In genomic region chr17:21272250-21272649, GRCh38 we compare ENCODE assay signal across 24 cellular contexts. TPM values are rescaled to one million over a fixed set of nuclear protein-coding genes. Genes with fewer than 3 reads are reported as not detected.
DNase-seq lines count a peak whose midpoint lies in the region; ATAC-seq, FAIRE-seq and TF ChIP-seq lines count a peak whose summit lies in the region.
"Had no signal": no experiment of that assay in that cellular context is flagged by ENCODE, and none has a peak within 500 bp of the region (broad histone marks: within the 10 kb centered on the region; RNA-seq: fewer than 3 reads in every experiment).

No MANE protein-coding gene starts in this region.

- H3K36me3 Mint-ChIP-seq in CD4-positive, alpha-beta T cell (ENCODE audit: low read depth): no peaks in the 10 kb centered on the region
- H3K36me3 Mint-ChIP-seq: CD4-positive, CD25-positive, alpha-beta regulatory T cell had no signal

- H3K4me1 ChIP-seq in BLaER1: peaks cover 71% of the 10 kb centered on the region
- H3K4me1 ChIP-seq in OCI-LY7 (ENCODE audit: insufficient read depth, low read length, poor library complexity, severe bottlenecking): peaks cover 59% of the 10 kb centered on the region
- H3K4me1 ChIP-seq in H1 (replicated peaks in 1 of 4; ENCODE audit: control insufficient read depth in 3 of 4, insufficient read depth in 4 of 4, low read length in 3 of 4): peaks cover 0 to 1% (median 0%) of the 10 kb centered on the region in 4 experiments; a peak in 3 of 7 replicates
- peaks cover 2 to 4% of the 10 kb centered on the region in 2 donors for H3K4me1 ChIP-seq in neuronal stem cell (ENCODE audit: control insufficient read depth in 2 of 2, insufficient read depth in 1 of 2, low read depth in 1 of 2, low read length in 2 of 2)

- POLR2A ChIA-PET in OCI-LY7 (lab: Charles Lee) (interaction anchor here (1.1 kb wide), 1 partner anchor 8 kb away, joined by 4 read pairs; no protein-coding TSS in a partner anchor), H1 (lab: Charles Lee; ENCODE audit: partially characterized antibody) (no interaction called here)
- POLR2A ChIA-PET in CD4-positive, alpha-beta T cell (lab: Charles Lee): no interaction called here

- H2BK5ac ChIP-seq in H1 (ENCODE audit: low read depth, low read length) (no peak overlapping the region), neuronal stem cell (ENCODE audit: low read length) (no peak overlapping the region)

- H4K20me1 ChIP-seq in BLaER1 (no peaks in the 10 kb centered on the region), OCI-LY7 (ENCODE audit: insufficient read depth, low read length) (no peaks in the 10 kb centered on the region), H1 (replicated peaks in 1 of 2; ENCODE audit: control insufficient read depth in 1 of 2, insufficient read depth in 2 of 2, low read length in 2 of 2) (no peaks in the 10 kb centered on the region)

- H3K27me3 ChIP-seq in BLaER1 (no peaks in the 10 kb centered on the region), H1 (replicated peaks in 1 of 4; ENCODE audit: control insufficient read depth in 3 of 4, extremely low read depth in 1 of 4, insufficient read depth in 3 of 4, low read length in 3 of 4) (peaks cover 3 to 22% (median 15%) of the 10 kb centered on the region in 4 experiments), neuronal stem cell (ENCODE audit: control insufficient read depth in 3 of 3, insufficient read depth in 3 of 3, low read depth in 1 of 3, low read length in 3 of 3) (peaks cover 2 to 42% (median 26%) of the 10 kb centered on the region in 3 experiments)
- no peaks in the 10 kb centered on the region for H3K27me3 ChIP-seq in CD4-positive, alpha-beta T cell (ENCODE audit: control insufficient read depth, insufficient read depth, low read length)

- H3K27ac ChIP-seq in BLaER1 (no peak overlapping the region), OCI-LY7 (ENCODE audit: low read depth, low read length, poor library complexity, severe bottlenecking) (no peak overlapping the region), H1 (ENCODE audit: low read depth, low read length) (no peak overlapping the region), neuronal stem cell (replicated peaks; ENCODE audit: low read length) (no peak overlapping the region)
- no peak overlapping the region for H3K27ac ChIP-seq in CD4-positive, alpha-beta T cell (ENCODE audit: low read depth, low read length)
- H3K27ac ChIP-seq: A549, C4-2B had no signal

- H3K4me3 Mint-ChIP-seq in CD4-positive, alpha-beta T cell: no peak overlapping the region
- H3K4me3 Mint-ChIP-seq: CD8-positive, alpha-beta memory T cell had no signal

- intact Hi-C loops in OCI-LY7 (cut with micrococcal nuclease; ENCODE audit: unreplicated experiment): no loop called here
- intact Hi-C loops in CD4-positive, alpha-beta T cell (cut with DNase I, micrococcal nuclease): no loop called here

- H3K18ac ChIP-seq in H1 (ENCODE audit: extremely low read depth, low read length) (no peak overlapping the region), neuronal stem cell (ENCODE audit: low read length) (no peak overlapping the region)

- H2AK5ac ChIP-seq in H1 (ENCODE audit: low read depth, low read length) (no peak overlapping the region), neuronal stem cell (ENCODE audit: low read depth, low read length) (peak overlapping the region; percentile 68)

- H3K27ac Mint-ChIP-seq in CD4-positive, alpha-beta T cell: no peak overlapping the region
- H3K27ac Mint-ChIP-seq: CD8-positive, alpha-beta memory T cell had no signal

- H3K79me2 ChIP-seq in OCI-LY7 (ENCODE audit: insufficient read depth, low read depth, low read length): no peaks in the 10 kb centered on the region
- H3K79me2 ChIP-seq in H1 (ENCODE audit: control insufficient read depth in 1 of 2, insufficient read depth in 2 of 2, low read length in 2 of 2): no peaks in the 10 kb centered on the region

- WGBS in H1 (ENCODE audit: extremely low coverage in 1 of 2, insufficient coverage in 1 of 2, insufficient read length in 1 of 2, insufficient replicate concordance in 2 of 2, low coverage in 1 of 2, low lambda C conversion rate in 2 of 2, missing lambda C conversion rate in 1 of 2), 2 experiments: 77% methylated on average over 3 of the region's 3 CpGs; no CpG with 5 or more reads in 1 of the 2 experiments
- WGBS in neuronal stem cell (ENCODE audit: extremely low coverage in 2 of 2, insufficient read length in 2 of 2, insufficient replicate concordance in 1 of 2), 2 donors: no CpG with 5 or more reads among the region's 3 CpGs

- H3K4me3 ChIP-seq in BLaER1: no peak overlapping the region
- no peak overlapping the region for H3K4me3 ChIP-seq in OCI-LY7 (ENCODE audit: low read depth, low read length, poor library complexity, severe bottlenecking)
- no peak overlapping the region for H3K4me3 ChIP-seq in H1 (ENCODE audit: extremely low read depth in 1 of 4, insufficient read depth in 2 of 4, low read depth in 3 of 4, low read length in 4 of 4)
- H3K4me3 ChIP-seq in neuronal stem cell (ENCODE audit: low read length in 2 of 2): no peak overlapping the region
- H3K4me3 ChIP-seq: A549 had no signal

- H3K9me3 Mint-ChIP-seq in CD4-positive, alpha-beta T cell: no peaks in the 10 kb centered on the region
- H3K9me3 Mint-ChIP-seq: CD4-positive, CD25-positive, alpha-beta regulatory T cell; CD8-positive, alpha-beta memory T cell had no signal

- H2BK20ac ChIP-seq in H1 (ENCODE audit: low read length): no peak overlapping the region

- TF ChIP-seq EP300 in H1 (IDR thresholded peaks at IDR 0.05; ENCODE audit: borderline replicate concordance in 1 of 2, low read depth in 2 of 2, low read length in 2 of 2): no peak

- H4K5ac ChIP-seq in H1 (ENCODE audit: insufficient read length, low read depth, low read length): no peak overlapping the region

- TF ChIP-seq POLR2A in H1 (IDR thresholded peaks at IDR 0.05; ENCODE audit: control extremely low read depth in 1 of 2, low read depth in 2 of 2, low read length in 2 of 2): no peak

- H3K4me1 Mint-ChIP-seq in CD4-positive, alpha-beta T cell (ENCODE audit: low read depth): peaks cover 43% of the 10 kb centered on the region

- H3K23me2 ChIP-seq in H1 (ENCODE audit: low read depth, low read length): peaks cover 7% of the 10 kb centered on the region; the same call in 1 of the 2 replicates

- H2AFZ ChIP-seq in OCI-LY7 (ENCODE audit: low read length) (0 out of 2 replicates have a peak overlapping the region, but pooled peaks have one; percentile 45), H1 (ENCODE audit: low read length) (no peak overlapping the region), neuronal stem cell (ENCODE audit: low read length) (no peak overlapping the region)

- ATAC-seq in GM19035 (IDR thresholded peaks at IDR 0.05; ENCODE audit: unreplicated experiment) (no peak), HG03520 (IDR thresholded peaks at IDR 0.05; ENCODE audit: unreplicated experiment) (no peak)
- ATAC-seq in CD4-positive, alpha-beta T cell (ENCODE audit: poor library complexity): no peak
- ATAC-seq: A549 had no signal

- H3K4me2 ChIP-seq in BLaER1: 0 out of 2 replicates have a peak overlapping the region, but pooled peaks have one; percentile 94
- no peak overlapping the region for H3K4me2 ChIP-seq in OCI-LY7 (ENCODE audit: low read length)
- H3K4me2 ChIP-seq in H1 (ENCODE audit: insufficient read depth in 1 of 2, low read depth in 2 of 2, low read length in 2 of 2): no peak overlapping the region
- no peak overlapping the region for H3K4me2 ChIP-seq in neuronal stem cell (ENCODE audit: insufficient read depth, low read length, poor library complexity, severe bottlenecking)
- H3K4me2 ChIP-seq: A549 had no signal

- H3K27me3 Mint-ChIP-seq in CD4-positive, alpha-beta T cell: no peaks in the 10 kb centered on the region
- H3K27me3 Mint-ChIP-seq: CD4-positive, CD25-positive, alpha-beta regulatory T cell had no signal

- no peak overlapping the region for H2BK120ac ChIP-seq in H1 (replicated peaks; ENCODE audit: low read depth, low read length)
- no peak overlapping the region for H2BK120ac ChIP-seq in neuronal stem cell (ENCODE audit: low read depth, low read length)

- no peaks in the 10 kb centered on the region for H3K9me2 ChIP-seq in OCI-LY7 (ENCODE audit: insufficient read depth, low read length)

- 0 out of 2 replicates have a peak overlapping the region, but pooled peaks have one; percentile 20 for H4K8ac ChIP-seq in H1 (ENCODE audit: extremely low read depth, insufficient read depth, low read length)
- H4K8ac ChIP-seq in neuronal stem cell (ENCODE audit: low read depth, low read length): no peak overlapping the region

- no peak overlapping the region for H4K91ac ChIP-seq in H1 (replicated peaks; ENCODE audit: insufficient read length, low read length)
- H4K91ac ChIP-seq in neuronal stem cell (ENCODE audit: low read depth, low read length, poor library complexity): peak overlapping the region; percentile 14

- H2BK15ac ChIP-seq in H1 (ENCODE audit: low read length): no peak overlapping the region
- no peak overlapping the region for H2BK15ac ChIP-seq in neuronal stem cell (ENCODE audit: low read length)

- H3K23ac ChIP-seq in H1 (ENCODE audit: insufficient read length): no peak overlapping the region
- H3K23ac ChIP-seq in neuronal stem cell (ENCODE audit: low read depth, low read length, poor library complexity): peak overlapping the region; percentile 87

- no peak overlapping the region for H3K14ac ChIP-seq in H1 (ENCODE audit: insufficient read length)
- no peak overlapping the region for H3K14ac ChIP-seq in neuronal stem cell (ENCODE audit: low read length)

- H3K9me3 ChIP-seq in BLaER1 (no peaks in the 10 kb centered on the region), OCI-LY7 (ENCODE audit: low read length) (no peaks in the 10 kb centered on the region), H1 (ENCODE audit: insufficient read depth in 2 of 2, low read depth in 1 of 2, low read length in 1 of 2) (no peaks in the 10 kb centered on the region), neuronal stem cell (replicated peaks in 1 of 2; ENCODE audit: control insufficient read depth in 2 of 2, insufficient read depth in 1 of 2, low read depth in 1 of 2, low read length in 2 of 2) (no peaks in the 10 kb centered on the region)
- no peaks in the 10 kb centered on the region for H3K9me3 ChIP-seq in CD4-positive, alpha-beta T cell (ENCODE audit: control insufficient read depth, low read length)
- H3K9me3 ChIP-seq: A549 had no signal

- DNase-seq in OCI-LY7 (ENCODE audit: low spot score) (no peak), H1 (ENCODE audit: low read depth in 1 of 2, low spot score in 2 of 2) (no peak), neuronal stem cell (ENCODE audit: low spot score) (no peak)
- no peak for DNase-seq in CD4-positive, alpha-beta T cell
- no peak for DNase-seq in effector CD8-positive, alpha-beta T cell (lab: John Stamatoyannopoulos, UW)
- DNase-seq: 8988T; ACHN; AML-193; CD4-positive, CD25-positive, alpha-beta regulatory T cell; CD8-positive, alpha-beta memory T cell; DMS 273 treated with DMSO at 0.1 percent for 48 hours; DMS79 treated with DMSO at 0.1 percent for 48 hours; GF-D8; GOT3; H7; HCEC 1CT had no signal

- BruUV-seq in OCI-LY7 (replicated peaks; lab: Mats Ljungman, UMichigan): no TSS peak

- H2BK12ac ChIP-seq in H1 (ENCODE audit: low read depth, low read length) (peak overlapping the region; percentile 75; the same call in 1 of the 2 replicates), neuronal stem cell (ENCODE audit: low read length) (peak overlapping the region; percentile 30)

- H3K56ac ChIP-seq in H1 (replicated peaks; ENCODE audit: insufficient read length, low read depth, low read length): no peak overlapping the region

- H3K4ac ChIP-seq in H1 (replicated peaks; ENCODE audit: insufficient read length, low read depth, low read length) (no peak overlapping the region), neuronal stem cell (ENCODE audit: low read length) (no peak overlapping the region)

- H3K36me3 ChIP-seq in BLaER1: no peaks in the 10 kb centered on the region
- no peaks in the 10 kb centered on the region for H3K36me3 ChIP-seq in OCI-LY7 (ENCODE audit: insufficient read depth, low read length)
- H3K36me3 ChIP-seq in H1 (ENCODE audit: control insufficient read depth in 2 of 4, insufficient read depth in 4 of 4, low read length in 3 of 4): no peaks in the 10 kb centered on the region
- no peaks in the 10 kb centered on the region for H3K36me3 ChIP-seq in neuronal stem cell (replicated peaks in 1 of 2; ENCODE audit: control insufficient read depth in 2 of 2, insufficient read depth in 2 of 2, low read length in 2 of 2)

- CTCF ChIA-PET in OCI-LY7 (lab: Charles Lee; ENCODE audit: unreplicated experiment) (no interaction called here), H1 (lab: Charles Lee; ENCODE audit: partially characterized antibody) (no interaction called here)
- CTCF ChIA-PET in CD4-positive, alpha-beta T cell (lab: Charles Lee): no interaction called here

- no peak for FAIRE-seq in H1 (lab: Jason Lieb, UNC)
- FAIRE-seq: A549, D721Med, GM12891, GM18507 had no signal

- H3K9ac ChIP-seq in BLaER1 (no peak overlapping the region), H1 (replicated peaks in 1 of 4; ENCODE audit: extremely low read depth in 1 of 4, low read depth in 3 of 4, low read length in 3 of 4) (no peak overlapping the region), neuronal stem cell (ENCODE audit: low read depth, low read length, poor library complexity) (no peak overlapping the region)

- TF ChIP-seq RAD21 in H1 (IDR thresholded peaks at IDR 0.05 in 1 of 2, conservative IDR thresholded peaks at IDR 0.05 in 1 of 2; ENCODE audit: low read depth in 2 of 2, low read length in 2 of 2): no peak

- TF ChIP-seq CTCF in OCI-LY7 (conservative IDR thresholded peaks at IDR 0.05; ENCODE audit: low read length) (no peak), H1 (IDR thresholded peaks at IDR 0.05; ENCODE audit: control extremely low read depth in 1 of 3, insufficient read depth in 1 of 3, low read depth in 1 of 3, low read length in 3 of 3) (no peak)
- no peak for TF ChIP-seq CTCF in CD4-positive, alpha-beta T cell (IDR thresholded peaks at IDR 0.05)

- H3K79me1 ChIP-seq in H1 (ENCODE audit: low read depth, low read length): no peaks in the 10 kb centered on the region; the same call in 1 of the 2 replicates
- no peaks in the 10 kb centered on the region for H3K79me1 ChIP-seq in neuronal stem cell (ENCODE audit: low read depth, low read length)

RNA-seq across cellular contexts. Expression of gene MAP2K3, which starts 12.3 kb away (rescaled TPM):
- 13.6 and 27.8 TPM in 2 replicates for total RNA-seq in OCI-LY7 (2014; rRNA removed; shearing (Covaris generic))
- total RNA-seq in OCI-LY7 (2022): 70.3 and 71.5 TPM in 2 replicates
- 32.4 and 33.5 TPM in 2 replicates for total RNA-seq in H1 (2021; fragmentation: NEBNext Ultra II Directional; extraction: Animal tissue kit (Norgen Biotek cat#: 25700))
- 16.9 and 24.3 TPM in 2 replicates for polyA plus RNA-seq in H1 (2011; rRNA removed)
- polyA plus RNA-seq in H1 (2011; cell fraction: cytosol; rRNA removed): 15.7 TPM
- polyA plus RNA-seq in H1 (2011; cell fraction: nucleus; rRNA removed): 17.8 TPM
- polyA plus RNA-seq in H1 (2012, experiment 1 of 2): 17.6 to 31.6 TPM (median 28.7 TPM) in 4 replicates
- polyA plus RNA-seq in H1 (2012, experiment 2 of 2): 29.4 TPM
- 19.3 TPM for polyA plus RNA-seq in H1 (2013, experiment 1 of 2)
- 20.9 TPM for polyA plus RNA-seq in H1 (2013, experiment 2 of 2)
- polyA minus RNA-seq in H1 (2011; rRNA and poly(A)+ RNA removed): 8.4 and 10.1 TPM in 2 replicates
- polyA minus RNA-seq in H1 (2011; cell fraction: cytosol; rRNA and poly(A)+ RNA removed): 8.6 TPM
- polyA minus RNA-seq in H1 (2011; cell fraction: nucleus; rRNA and poly(A)+ RNA removed): 13.8 TPM
- 10.2 TPM for polyA plus RNA-seq in neuronal stem cell (2013, experiment 1 of 2)
- 10.8 TPM for polyA plus RNA-seq in neuronal stem cell (2013, experiment 2 of 2)
- 10 to 100 TPM; 36.8 to 38.5 TPM for total RNA-seq in CD4-positive, alpha-beta T cell

RNA-seq across cellular contexts. Expression of gene NATD1, which starts 19.0 kb away (rescaled TPM):
- 0.41 and 0.85 TPM in 2 replicates for total RNA-seq in OCI-LY7 (2014; rRNA removed; shearing (Covaris generic))
- 6.0 and 6.8 TPM in 2 replicates for total RNA-seq in OCI-LY7 (2022)
- total RNA-seq in H1 (2021; fragmentation: NEBNext Ultra II Directional; extraction: Animal tissue kit (Norgen Biotek cat#: 25700)): 7.5 and 8.4 TPM in 2 replicates
- 5.4 and 8.8 TPM in 2 replicates for polyA plus RNA-seq in H1 (2011; rRNA removed)
- polyA plus RNA-seq in H1 (2011; cell fraction: cytosol; rRNA removed): 6.3 TPM
- polyA plus RNA-seq in H1 (2011; cell fraction: nucleus; rRNA removed): 7.7 TPM
- 5.8 to 7.2 TPM (median 5.9 TPM) in 4 replicates for polyA plus RNA-seq in H1 (2012, experiment 1 of 2)
- polyA plus RNA-seq in H1 (2012, experiment 2 of 2): 5.1 TPM
- polyA plus RNA-seq in H1 (2013, experiment 1 of 2): 4.8 TPM
- polyA plus RNA-seq in H1 (2013, experiment 2 of 2): 4.8 TPM
- 4.7 and 6.3 TPM in 2 replicates for polyA minus RNA-seq in H1 (2011; rRNA and poly(A)+ RNA removed)
- 5.9 TPM for polyA minus RNA-seq in H1 (2011; cell fraction: cytosol; rRNA and poly(A)+ RNA removed)
- polyA minus RNA-seq in H1 (2011; cell fraction: nucleus; rRNA and poly(A)+ RNA removed): 5.7 TPM
- polyA plus RNA-seq in neuronal stem cell (2013, experiment 1 of 2): 8.8 TPM
- polyA plus RNA-seq in neuronal stem cell (2013, experiment 2 of 2): 8.8 TPM
- total RNA-seq in CD4-positive, alpha-beta T cell: 1 to 10 TPM; 5.9 to 6.1 TPM

RNA-seq across cellular contexts. Expression of gene TMEM11, which starts 58.3 kb away (rescaled TPM):
- 26.8 and 27.3 TPM in 2 replicates for total RNA-seq in OCI-LY7 (2014; rRNA removed; shearing (Covaris generic))
- 32.7 and 34.0 TPM in 2 replicates for total RNA-seq in OCI-LY7 (2022)
- total RNA-seq in H1 (2021; fragmentation: NEBNext Ultra II Directional; extraction: Animal tissue kit (Norgen Biotek cat#: 25700)): 33.3 and 34.2 TPM in 2 replicates
- polyA plus RNA-seq in H1 (2011; rRNA removed): 90.4 and 133 TPM in 2 replicates
- polyA plus RNA-seq in H1 (2011; cell fraction: cytosol; rRNA removed): 66.8 TPM
- 70.3 TPM for polyA plus RNA-seq in H1 (2011; cell fraction: nucleus; rRNA removed)
- polyA plus RNA-seq in H1 (2012, experiment 1 of 2): 23.0 to 40.0 TPM (median 34.0 TPM) in 4 replicates
- polyA plus RNA-seq in H1 (2012, experiment 2 of 2): 35.1 TPM
- polyA plus RNA-seq in H1 (2013, experiment 1 of 2): 29.5 TPM
- 29.8 TPM for polyA plus RNA-seq in H1 (2013, experiment 2 of 2)
- polyA minus RNA-seq in H1 (2011; rRNA and poly(A)+ RNA removed): 35.5 and 44.9 TPM in 2 replicates
- 27.9 TPM for polyA minus RNA-seq in H1 (2011; cell fraction: cytosol; rRNA and poly(A)+ RNA removed)
- 38.5 TPM for polyA minus RNA-seq in H1 (2011; cell fraction: nucleus; rRNA and poly(A)+ RNA removed)
- polyA plus RNA-seq in neuronal stem cell (2013, experiment 1 of 2): 27.7 TPM
- polyA plus RNA-seq in neuronal stem cell (2013, experiment 2 of 2): 27.5 TPM
- total RNA-seq in CD4-positive, alpha-beta T cell: 10 to 100 TPM; 17.8 to 19.2 TPM
